Comparison of ENCODE assay signal across 9 cellular contexts in the genomic region with DNA sequence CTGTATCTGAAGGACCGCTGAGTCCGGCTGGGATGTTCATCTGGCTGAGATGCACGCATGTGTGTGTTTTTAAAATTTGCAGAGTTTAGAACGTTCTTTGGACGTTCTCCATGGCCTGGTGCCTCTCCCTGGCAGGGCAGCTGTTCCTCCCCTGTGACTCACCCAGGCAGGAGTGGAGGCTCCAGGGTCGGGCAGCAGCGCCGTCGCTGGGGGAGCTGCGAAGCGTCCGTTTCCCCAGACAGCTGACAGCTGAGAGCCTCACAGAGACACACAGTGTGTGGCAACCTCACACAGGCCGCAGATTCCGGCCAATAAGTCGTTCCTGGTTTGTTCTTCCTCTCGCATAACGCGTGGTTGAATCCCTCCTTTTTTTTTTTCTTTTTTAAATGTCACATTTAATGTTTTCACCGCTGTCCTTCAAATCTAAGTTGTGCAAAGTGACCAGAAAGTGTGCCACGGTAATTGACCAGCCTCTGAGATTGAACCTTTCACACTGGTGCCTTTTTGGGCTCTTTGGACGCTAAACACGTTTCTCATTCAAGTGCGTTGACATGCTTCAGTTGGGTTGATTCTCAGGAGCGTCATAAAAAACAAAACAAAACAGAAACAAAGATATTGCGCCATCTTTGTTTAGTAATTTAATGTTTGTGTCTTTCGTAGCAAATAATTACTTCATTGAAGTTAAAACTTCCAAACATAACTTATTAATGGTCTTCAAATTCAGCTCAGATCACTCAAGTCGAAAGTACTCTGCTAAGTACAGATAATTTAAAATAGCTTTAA.
DNase-seq lines count a peak whose midpoint lies in the region; ATAC-seq and TF ChIP-seq lines count a peak whose summit lies in the region.
"Had no signal": no experiment of that assay in that cellular context is flagged by ENCODE, and none has a peak within 500 bp of the region (broad histone marks: within the 10 kb centered on the region; RNA-seq: fewer than 3 reads in every experiment).

No MANE protein-coding gene starts in this region.

- peaks cover 69% of the 10 kb centered on the region for H3K36me3 Mint-ChIP-seq in effector memory CD8-positive, alpha-beta T cell (ENCODE audit: insufficient read depth)
- H3K36me3 Mint-ChIP-seq in stimulated activated memory B cell treated with anti-CD40 and anti-IgM and Interleukin-4, amounts not matched to agents 10 μg/mL and 1 μg/mL and 100 μg/mL, for 72 hours: peaks cover 53% of the 10 kb centered on the region

- no peaks in the 10 kb centered on the region for H3K9me3 Mint-ChIP-seq in effector memory CD8-positive, alpha-beta T cell
- no peaks in the 10 kb centered on the region for H3K9me3 Mint-ChIP-seq in stimulated activated memory B cell treated with anti-CD40 and anti-IgM and Interleukin-4, amounts not matched to agents 10 μg/mL and 1 μg/mL and 100 μg/mL, for 72 hours
- H3K9me3 Mint-ChIP-seq: dendritic cell treated with granulocyte-macrophage colony-stimulating factor and Interleukin-4, amounts not matched to agents 40 ng/mL and 50 ng/mL, for 4 days had no signal

- peak overlapping the region; percentile 50 for H3K27ac ChIP-seq in layer of hippocampus (ENCODE audit: low read depth, low read length)
- H3K27ac ChIP-seq in testis: peak overlapping the region in 1 of 2 donors; percentile 32

- H3K27me3 ChIP-seq in layer of hippocampus (ENCODE audit: control insufficient read depth, insufficient read depth, low read length) (no peaks in the 10 kb centered on the region), testis (no peaks in the 10 kb centered on the region)

- 59 to 63% methylated on average over 24 to 27 of the region's 27 CpGs for WGBS in testis, 2 donors

- no peaks in the 10 kb centered on the region for H3K4me1 ChIP-seq in testis

- no peaks in the 10 kb centered on the region for H3K36me3 ChIP-seq in testis (ENCODE audit: low read depth, missing control alignments)

- no peak overlapping the region for H3K4me3 Mint-ChIP-seq in effector memory CD8-positive, alpha-beta T cell
- H3K4me3 Mint-ChIP-seq in stimulated activated memory B cell treated with anti-CD40 and anti-IgM and Interleukin-4, amounts not matched to agents 10 μg/mL and 1 μg/mL and 100 μg/mL, for 72 hours: no peak overlapping the region
- H3K4me3 Mint-ChIP-seq: dendritic cell treated with granulocyte-macrophage colony-stimulating factor and Interleukin-4, amounts not matched to agents 40 ng/mL and 50 ng/mL, for 4 days had no signal

- in situ Hi-C loops in astrocyte of the spinal cord (cut with HindIII; ENCODE audit: low sequenced_read_pairs): no loop called here

- no peak for ATAC-seq in HG02759 (IDR thresholded peaks at IDR 0.05; ENCODE audit: unreplicated experiment)
- no peak for ATAC-seq in effector memory CD8-positive, alpha-beta T cell (replicated peaks)
- ATAC-seq in stimulated activated memory B cell treated with anti-CD40 and anti-IgM and Interleukin-4, amounts not matched to agents 10 μg/mL and 1 μg/mL and 100 μg/mL, for 72 hours: no peak

- TF ChIP-seq POLR2A in testis (IDR thresholded peaks at IDR 0.05): no peak

- intact Hi-C loops in testis (cut with DNase I; ENCODE audit: low total_unique reads): no loop called here

- TF ChIP-seq CTCF in astrocyte of the spinal cord (IDR thresholded peaks at IDR 0.05; ENCODE audit: low read depth, low read length) (peak; percentile 35), testis (IDR thresholded peaks at IDR 0.05) (no peak)

- peak; percentile 83 for DNase-seq in M059J (ENCODE audit: low read depth)
- DNase-seq in astrocyte of the spinal cord (ENCODE audit: low read depth, low spot score): peak; percentile 64
- DNase-seq in testis: peak; percentile 42
- DNase-seq in effector CD8-positive, alpha-beta T cell (lab: John Stamatoyannopoulos, UW): no peak
- no peak for DNase-seq in effector memory CD8-positive, alpha-beta T cell

- H3K4me3 ChIP-seq in astrocyte of the spinal cord (ENCODE audit: low read depth, low read length): no peak overlapping the region
- H3K4me3 ChIP-seq in testis: no peak overlapping the region

- no peaks in the 10 kb centered on the region for H3K27me3 Mint-ChIP-seq in effector memory CD8-positive, alpha-beta T cell
- no peaks in the 10 kb centered on the region for H3K27me3 Mint-ChIP-seq in stimulated activated memory B cell treated with anti-CD40 and anti-IgM and Interleukin-4, amounts not matched to agents 10 μg/mL and 1 μg/mL and 100 μg/mL, for 72 hours
- H3K27me3 Mint-ChIP-seq: dendritic cell treated with granulocyte-macrophage colony-stimulating factor and Interleukin-4, amounts not matched to agents 40 ng/mL and 50 ng/mL, for 4 days had no signal

- no peaks in the 10 kb centered on the region for H3K9me3 ChIP-seq in testis

- H3K4me1 Mint-ChIP-seq in effector memory CD8-positive, alpha-beta T cell (ENCODE audit: low read depth in 2 of 2): peaks cover 0 to 3% of the 10 kb centered on the region in 2 donors
- no peaks in the 10 kb centered on the region for H3K4me1 Mint-ChIP-seq in stimulated activated memory B cell treated with anti-CD40 and anti-IgM and Interleukin-4, amounts not matched to agents 10 μg/mL and 1 μg/mL and 100 μg/mL, for 72 hours

- no peak overlapping the region for H3K27ac Mint-ChIP-seq in effector memory CD8-positive, alpha-beta T cell
- no peak overlapping the region for H3K27ac Mint-ChIP-seq in stimulated activated memory B cell treated with anti-CD40 and anti-IgM and Interleukin-4, amounts not matched to agents 10 μg/mL and 1 μg/mL and 100 μg/mL, for 72 hours
- H3K27ac Mint-ChIP-seq: dendritic cell treated with granulocyte-macrophage colony-stimulating factor and Interleukin-4, amounts not matched to agents 40 ng/mL and 50 ng/mL, for 4 days had no signal

Comparison
In these comparisons a context has a peak if more than half of its experiments do, and no peak if none do; other contexts are left out.
1. DNase-seq: peak in M059J (single experiment), astrocyte of the spinal cord (single experiment) and testis (single experiment); none in effector CD8-positive, alpha-beta T cell (single experiment) and effector memory CD8-positive, alpha-beta T cell (0 of 3).